In the genomic region with DNA sequence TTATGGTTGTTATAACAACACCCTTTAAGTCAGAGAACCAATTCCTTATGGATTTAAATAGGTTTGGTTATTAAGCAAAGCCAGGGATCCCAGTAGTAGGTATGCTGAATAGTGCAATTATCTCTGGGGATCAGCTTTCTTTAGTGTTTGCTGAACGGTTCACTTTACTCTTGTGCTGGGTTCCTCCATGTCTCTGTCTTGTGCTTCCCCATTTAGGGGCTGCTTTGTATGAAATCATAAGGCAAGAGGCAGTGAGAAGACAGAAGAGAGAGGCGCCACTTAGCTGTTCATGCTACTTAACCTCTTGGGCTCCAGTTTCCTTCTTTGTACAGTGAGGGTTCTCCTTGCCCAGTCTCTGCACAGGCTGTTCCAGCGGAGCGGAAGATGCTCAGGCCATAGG, we compare ENCODE assay signal across 14 cellular contexts. TPM values are rescaled to one million over a fixed set of nuclear protein-coding genes. Genes with fewer than 3 reads are reported as not detected.
DNase-seq lines count a peak whose midpoint lies in the region; ATAC-seq and TF ChIP-seq lines count a peak whose summit lies in the region.
"Had no signal": no experiment of that assay in that cellular context is flagged by ENCODE, and none has a peak within 500 bp of the region (broad histone marks: within the 10 kb centered on the region; RNA-seq: fewer than 3 reads in every experiment).

No MANE protein-coding gene starts in this region.

- H4K20me1 ChIP-seq in Loucy (ENCODE audit: insufficient read depth, low read length, poor library complexity, severe bottlenecking): peaks cover 34% of the 10 kb centered on the region

- no peaks in the 10 kb centered on the region for H3K9me3 Mint-ChIP-seq in activated CD4-positive, alpha-beta T cell treated with anti-CD3 and anti-CD28 coated beads, Interleukin-2, amount 10 ng/mL, durations not matched to agents 24 days and 14 days
- peaks cover 2% of the 10 kb centered on the region for H3K9me3 Mint-ChIP-seq in endodermal cell

- peaks cover 42% of the 10 kb centered on the region for H3K36me3 Mint-ChIP-seq in activated CD4-positive, alpha-beta T cell treated with anti-CD3 and anti-CD28 coated beads, Interleukin-2, amount 10 ng/mL, durations not matched to agents 24 days and 14 days (ENCODE audit: low read depth)
- H3K36me3 Mint-ChIP-seq in endodermal cell (ENCODE audit: low read depth): peaks cover 34% of the 10 kb centered on the region

- intact Hi-C loops in activated CD4-positive, alpha-beta T cell treated with anti-CD3 and anti-CD28 coated beads, Interleukin-2, amount 10 ng/mL, durations not matched to agents 24 days and 14 days (cut with micrococcal nuclease): loop anchor here (1.0 to 10.0 kb wide), 6 partner anchors 20 to 366 kb away; partner anchors contain the start of genes EIF4A2 and TBCCD1
- intact Hi-C loops in psoas muscle (cut with DNase I): loop anchor here (5.0 to 10.0 kb wide), 2 partner anchors 44 to 231 kb away; no protein-coding TSS in a partner anchor

- no peaks in the 10 kb centered on the region for H3K36me3 ChIP-seq in Loucy (ENCODE audit: insufficient read depth, low read length)
- peaks cover 0 to 11% of the 10 kb centered on the region in 2 donors for H3K36me3 ChIP-seq in psoas muscle (ENCODE audit: insufficient read depth in 1 of 2, low read depth in 1 of 2)
- H3K36me3 ChIP-seq in endodermal cell (ENCODE audit: control insufficient read depth, insufficient read depth, low read length): peaks cover 29% of the 10 kb centered on the region
- H3K36me3 ChIP-seq: vagina had no signal

- whole genome bisulfite sequencing in psoas muscle, 3 donors: 80 to 83% (median 81%) methylated on average over 4 of the region's 4 CpGs
- 97 to 100% methylated on average over 2 to 4 of the region's 4 CpGs for WGBS in endodermal cell (ENCODE audit: insufficient coverage in 1 of 2, insufficient read length in 1 of 2), 2 experiments

- no peaks in the 10 kb centered on the region for H3F3A ChIP-seq in Loucy (ENCODE audit: low read depth)

- H3K4me1 ChIP-seq in Loucy (ENCODE audit: insufficient read depth, low read length, poor library complexity, severe bottlenecking) (peaks cover 25% of the 10 kb centered on the region), psoas muscle (peaks cover 28% of the 10 kb centered on the region), endodermal cell (ENCODE audit: control insufficient read depth, insufficient read depth, low read length) (peaks cover 4% of the 10 kb centered on the region)

- peak overlapping the region; percentile 88 for H3K4me3 ChIP-seq in Loucy (ENCODE audit: low read length, poor library complexity, severe bottlenecking)
- peak overlapping the region; percentile 99 for H3K4me3 ChIP-seq in psoas muscle
- no peak overlapping the region for H3K4me3 ChIP-seq in endodermal cell (ENCODE audit: low read length)
- H3K4me3 ChIP-seq: vagina had no signal

- peak overlapping the region; percentile 99 for H3K4me3 Mint-ChIP-seq in activated CD4-positive, alpha-beta T cell treated with anti-CD3 and anti-CD28 coated beads, Interleukin-2, amount 10 ng/mL, durations not matched to agents 24 days and 14 days
- H3K4me3 Mint-ChIP-seq in endodermal cell: no peak overlapping the region

- peaks cover 43% of the 10 kb centered on the region for H3K4me1 Mint-ChIP-seq in activated CD4-positive, alpha-beta T cell treated with anti-CD3 and anti-CD28 coated beads, Interleukin-2, amount 10 ng/mL, durations not matched to agents 24 days and 14 days
- H3K4me1 Mint-ChIP-seq in endodermal cell: peaks cover 26% of the 10 kb centered on the region

- no peak for TF ChIP-seq CTCF in Loucy (conservative IDR thresholded peaks at IDR 0.05; ENCODE audit: low read length)
- no peak for TF ChIP-seq CTCF in psoas muscle (IDR thresholded peaks at IDR 0.05)
- TF ChIP-seq CTCF in endodermal cell (conservative IDR thresholded peaks at IDR 0.05): no peak

- H3K27ac ChIP-seq in caudate nucleus (ENCODE audit: low read depth, low read length) (peak overlapping the region; percentile 55), psoas muscle (peak overlapping the region; percentile 23), endodermal cell (ENCODE audit: low read depth, low read length) (no peak overlapping the region)

- DNase-seq in activated CD4-positive, alpha-beta T cell treated with anti-CD3 and anti-CD28 coated beads, Interleukin-2, amount 10 ng/mL, durations not matched to agents 24 days and 14 days: no peak
- DNase-seq in activated CD4-positive, alpha-beta T cell treated with anti-CD3 and anti-CD28 coated beads for 4 hours: no peak
- no peak for DNase-seq in caudate nucleus (lab: John Stamatoyannopoulos, UW)
- no peak for DNase-seq in psoas muscle
- no peak for DNase-seq in endodermal cell
- DNase-seq: ACHN; activated effector memory CD4-positive, alpha-beta T cell treated with Interleukin-2 at 50 U/mL for 16 hours; EL; left colon; NCI-H1694 had no signal

- H3K9me3 ChIP-seq in Loucy (ENCODE audit: insufficient read depth, low read depth, low read length): no peaks in the 10 kb centered on the region
- H3K9me3 ChIP-seq in psoas muscle: no peaks in the 10 kb centered on the region
- H3K9me3 ChIP-seq in endodermal cell (ENCODE audit: control insufficient read depth, low read length): no peaks in the 10 kb centered on the region
- H3K9me3 ChIP-seq: vagina had no signal

- H3K9ac ChIP-seq in Loucy (ENCODE audit: low read depth, low read length, poor library complexity, severe bottlenecking) (no peak overlapping the region), endodermal cell (ENCODE audit: extremely low read depth, low read length, poor library complexity, severe bottlenecking) (no peak overlapping the region)

- H3K27me3 Mint-ChIP-seq in activated CD4-positive, alpha-beta T cell treated with anti-CD3 and anti-CD28 coated beads, Interleukin-2, amount 10 ng/mL, durations not matched to agents 24 days and 14 days: no peaks in the 10 kb centered on the region
- H3K27me3 Mint-ChIP-seq in endodermal cell (ENCODE audit: insufficient read depth): peaks cover 13% of the 10 kb centered on the region

- H3K27me3 ChIP-seq in Loucy (ENCODE audit: insufficient read depth, low read length, poor library complexity, severe bottlenecking) (no peaks in the 10 kb centered on the region), psoas muscle (ENCODE audit: insufficient read depth in 3 of 3, low read length in 2 of 3) (no peaks in the 10 kb centered on the region), endodermal cell (ENCODE audit: control insufficient read depth, insufficient read depth, low read length, poor library complexity, severe bottlenecking) (no peaks in the 10 kb centered on the region)
- H3K27me3 ChIP-seq: vagina had no signal

- no peaks in the 10 kb centered on the region for H3K9me2 ChIP-seq in Loucy (replicated peaks; ENCODE audit: low read depth, low read length)

- peaks cover 67% of the 10 kb centered on the region for H3K79me2 ChIP-seq in Loucy (ENCODE audit: insufficient read depth, low read length)

- ATAC-seq in psoas muscle (no peak), GM21526 (IDR thresholded peaks at IDR 0.05; ENCODE audit: low FRiP score, unreplicated experiment) (no peak), GM19328 (IDR thresholded peaks at IDR 0.05; ENCODE audit: unreplicated experiment) (no peak)
- ATAC-seq: left colon had no signal

- H3K4me2 ChIP-seq in Loucy (ENCODE audit: low read depth, low read length, poor library complexity, severe bottlenecking): peak overlapping the region; percentile 86

- no peak overlapping the region for H2AFZ ChIP-seq in Loucy (ENCODE audit: low read length)

- H3K27ac Mint-ChIP-seq in activated CD4-positive, alpha-beta T cell treated with anti-CD3 and anti-CD28 coated beads, Interleukin-2, amount 10 ng/mL, durations not matched to agents 24 days and 14 days: peak overlapping the region; percentile 45
- no peak overlapping the region for H3K27ac Mint-ChIP-seq in endodermal cell

RNA-seq across cellular contexts. Expression of gene ST6GAL1, which starts 3.5 kb away (rescaled TPM):
- 128 and 132 TPM in 2 replicates for total RNA-seq in activated CD4-positive, alpha-beta T cell treated with anti-CD3 and anti-CD28 coated beads, Interleukin-2, amount 10 ng/mL, durations not matched to agents 24 days and 14 days
- 10 to 100 TPM; 11.5 to 25.0 (median 20.5) TPM for total RNA-seq in psoas muscle
- polyA plus RNA-seq in psoas muscle: 10 to 100 TPM in 1 of 3 donors, 1 to 10 TPM in 2; 4.2 to 15.3 (median 9.2) TPM
- total RNA-seq in endodermal cell: 10 to 100 TPM; 79.3 to 82.4 TPM
- 49.8 TPM for polyA plus RNA-seq in endodermal cell (2013, experiment 1 of 2)
- 50.2 TPM for polyA plus RNA-seq in endodermal cell (2013, experiment 2 of 2)
